8 cellular contexts compared by ENCODE assay signal in the genomic region with DNA sequence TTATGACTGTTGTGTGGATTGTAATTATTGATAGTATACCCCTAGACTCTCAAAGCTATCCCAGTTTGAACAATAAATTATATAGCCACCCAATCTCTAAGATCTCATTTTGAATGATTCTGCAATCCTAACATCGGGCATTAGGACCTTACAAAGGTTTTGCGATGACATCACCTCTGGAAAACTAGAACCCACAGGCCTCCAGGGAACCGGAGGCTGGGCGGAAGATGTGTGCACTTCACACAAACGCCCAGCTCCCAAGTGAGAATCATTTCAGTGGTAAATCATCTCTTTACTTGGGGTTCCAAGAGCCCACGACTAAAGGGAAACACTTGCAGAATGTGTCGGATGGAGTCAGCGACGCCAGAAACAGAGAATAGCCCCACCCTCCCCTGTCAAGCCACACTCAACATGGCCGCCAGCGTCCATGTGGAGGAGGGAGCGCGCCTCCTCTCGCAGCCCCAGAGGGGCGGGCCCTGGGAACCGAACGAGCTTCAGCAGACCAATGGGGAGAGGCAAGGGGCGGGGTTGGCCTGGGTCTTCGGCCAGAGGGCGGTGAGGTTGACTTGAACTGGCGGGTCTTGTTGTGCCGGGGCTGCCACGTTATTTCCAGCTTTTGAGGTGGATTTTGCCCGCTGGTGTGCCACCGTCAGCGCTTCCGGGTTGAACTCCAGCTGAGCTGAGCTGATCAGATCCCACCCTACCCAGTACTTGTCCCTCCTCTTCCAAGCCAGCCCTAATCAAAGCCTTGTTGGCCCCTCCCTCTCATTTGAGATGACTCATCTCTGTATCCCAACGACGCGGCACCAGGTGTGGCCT. TPM values are rescaled to one million over a fixed set of nuclear protein-coding genes. Genes with fewer than 3 reads are reported as not detected.
DNase-seq lines count a peak whose midpoint lies in the region; ATAC-seq and TF ChIP-seq lines count a peak whose summit lies in the region.

No MANE protein-coding gene starts in this region.

- WGBS in thymus: under 1% methylated on average over 30 of the region's 30 CpGs

- H3K27me3 ChIP-seq in thymus (ENCODE audit: control insufficient read depth, insufficient read depth): no peaks in the 10 kb centered on the region

- peak overlapping the region; percentile 60 for H3K4me3 ChIP-seq in GM12864 (ENCODE audit: low read depth, low read length)
- H3K4me3 ChIP-seq in thymus (ENCODE audit: low read length): peak overlapping the region; percentile 61

- peak overlapping the region; percentile 96 for H3K27ac ChIP-seq in thymus (ENCODE audit: low read depth)

- H3K4me3 Mint-ChIP-seq in activated naive CD8-positive, alpha-beta T cell treated with anti-CD3 and anti-CD28 coated beads, Interleukin-2, amount 10 ng/mL, durations not matched to agents 7 days and 5 days: peak overlapping the region; percentile 81
- H3K4me3 Mint-ChIP-seq in osteocyte (ENCODE audit: unreplicated experiment): peak overlapping the region; percentile 96

- no peaks in the 10 kb centered on the region for H3K9me3 ChIP-seq in thymus (ENCODE audit: control insufficient read depth)

- H3K27me3 Mint-ChIP-seq in activated naive CD8-positive, alpha-beta T cell treated with anti-CD3 and anti-CD28 coated beads, Interleukin-2, amount 10 ng/mL, durations not matched to agents 7 days and 5 days: no peaks in the 10 kb centered on the region
- peaks cover 3% of the 10 kb centered on the region for H3K27me3 Mint-ChIP-seq in osteocyte (ENCODE audit: unreplicated experiment)

- peak overlapping the region; percentile 99 for H3K27ac Mint-ChIP-seq in activated naive CD8-positive, alpha-beta T cell treated with anti-CD3 and anti-CD28 coated beads, Interleukin-2, amount 10 ng/mL, durations not matched to agents 7 days and 5 days
- peak overlapping the region; percentile 100 for H3K27ac Mint-ChIP-seq in osteocyte (ENCODE audit: unreplicated experiment)

- POLR2A ChIA-PET in activated naive CD8-positive, alpha-beta T cell treated with anti-CD3 and anti-CD28 coated beads, Interleukin-2, amount 10 ng/mL, durations not matched to agents 7 days and 5 days (lab: Charles Lee): interaction anchor here (0.9 to 3.2 kb wide), 6 partner anchors 9 to 714 kb away, joined by 3 to 97 read pairs (median 4); a partner anchor contains a TSS

- peak; percentile 98 for ATAC-seq in HG02678 (IDR thresholded peaks at IDR 0.05; ENCODE audit: unreplicated experiment)
- ATAC-seq in activated naive CD8-positive, alpha-beta T cell treated with anti-CD3 and anti-CD28 coated beads, Interleukin-2, amount 10 ng/mL, durations not matched to agents 7 days and 5 days (ENCODE audit: low read depth): peak; percentile 97

- no peaks in the 10 kb centered on the region for H3K9me3 Mint-ChIP-seq in activated naive CD8-positive, alpha-beta T cell treated with anti-CD3 and anti-CD28 coated beads, Interleukin-2, amount 10 ng/mL, durations not matched to agents 7 days and 5 days
- H3K9me3 Mint-ChIP-seq in osteocyte (ENCODE audit: unreplicated experiment): no peaks in the 10 kb centered on the region

- DNase-seq in GM12864 (ENCODE audit: low read depth) (peak; percentile 93), NCI-H1105 treated with DMSO at 0.1 percent for 48 hours (lab: John Stamatoyannopoulos, UW) (peak; percentile 99), SKM-1 treated with dmso at 0.1 percent for 144 hours (lab: John Stamatoyannopoulos, UW; ENCODE audit: unreplicated experiment) (peak; percentile 97), head of caudate nucleus (peak; percentile 95 to 100 (median 99)), osteocyte (ENCODE audit: extremely low spot score, unreplicated experiment) (peak; percentile 99)
- DNase-seq in activated naive CD8-positive, alpha-beta T cell treated with anti-CD3 and anti-CD28 coated beads, Interleukin-2, amount 10 ng/mL, durations not matched to agents 7 days and 5 days: peak; percentile 96

- intact Hi-C loops in head of caudate nucleus (cut with DNase I): loop anchor here (1.0 kb wide), 1 partner anchor 18 kb away; a partner anchor contains a TSS

- no peak for TF ChIP-seq CTCF in GM12864 (IDR thresholded peaks at IDR 0.05; ENCODE audit: low read depth, low read length, missing control alignments)
- TF ChIP-seq CTCF in osteocyte (IDR thresholded peaks at IDR 0.05): no peak

- no peaks in the 10 kb centered on the region for H3K36me3 Mint-ChIP-seq in activated naive CD8-positive, alpha-beta T cell treated with anti-CD3 and anti-CD28 coated beads, Interleukin-2, amount 10 ng/mL, durations not matched to agents 7 days and 5 days
- no peaks in the 10 kb centered on the region for H3K36me3 Mint-ChIP-seq in osteocyte (ENCODE audit: unreplicated experiment)

- no peaks in the 10 kb centered on the region for H3K36me3 ChIP-seq in thymus (ENCODE audit: control insufficient read depth, insufficient read depth)

- H3K4me1 Mint-ChIP-seq in activated naive CD8-positive, alpha-beta T cell treated with anti-CD3 and anti-CD28 coated beads, Interleukin-2, amount 10 ng/mL, durations not matched to agents 7 days and 5 days: peaks cover 16% of the 10 kb centered on the region
- peaks cover 7% of the 10 kb centered on the region for H3K4me1 Mint-ChIP-seq in osteocyte (ENCODE audit: unreplicated experiment)

- H3K4me1 ChIP-seq in thymus (ENCODE audit: control insufficient read depth, insufficient read depth, low read length): no peaks in the 10 kb centered on the region

RNA-seq across cellular contexts. Expression of a gene that starts 8.4 kb away (rescaled TPM):
- 10 to 100 TPM; 32.8 to 34.7 TPM for total RNA-seq in activated naive CD8-positive, alpha-beta T cell treated with anti-CD3 and anti-CD28 coated beads, Interleukin-2, amount 10 ng/mL, durations not matched to agents 7 days and 5 days
- total RNA-seq in osteocyte: 26.4 and 26.5 TPM in 2 replicates
- 43.7 TPM for polyA plus RNA-seq in thymus

RNA-seq across cellular contexts. Expression of a gene that starts 18.4 kb away (rescaled TPM):
- total RNA-seq in activated naive CD8-positive, alpha-beta T cell treated with anti-CD3 and anti-CD28 coated beads, Interleukin-2, amount 10 ng/mL, durations not matched to agents 7 days and 5 days: 100 to 1,000 TPM; 108 to 126 TPM
- total RNA-seq in osteocyte: 145 and 156 TPM in 2 replicates
- 64.4 TPM for polyA plus RNA-seq in thymus

Comparison
In these comparisons a context has a peak if more than half of its experiments do, and no peak if none do; other contexts are left out.
1. Peak in every context shown above with its lines: DNase-seq, ATAC-seq, H3K4me3 ChIP-seq and H3K27ac ChIP-seq.